In the genomic region with DNA sequence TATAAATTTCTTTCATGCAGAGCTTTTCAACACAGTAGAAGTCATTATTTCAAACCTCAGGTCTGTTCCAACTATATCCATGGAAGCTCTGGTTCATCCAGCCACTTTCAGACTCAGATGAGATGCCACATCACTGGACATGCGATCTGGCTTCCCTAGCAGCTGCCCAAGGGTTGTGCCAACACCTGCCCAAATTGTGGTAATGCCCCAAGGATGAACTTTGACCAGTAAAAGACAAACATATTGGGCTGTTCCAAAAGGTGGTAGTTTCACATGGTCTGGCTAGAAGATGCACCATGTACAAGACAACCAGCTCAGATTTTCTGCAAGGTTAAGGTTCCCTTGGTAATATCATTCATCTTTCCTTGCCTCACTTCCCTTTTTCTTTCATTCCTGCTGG, we compare ENCODE assay signal across 18 cellular contexts.
DNase-seq lines count a peak whose midpoint lies in the region; ATAC-seq, FAIRE-seq and TF ChIP-seq lines count a peak whose summit lies in the region.
"Had no signal": no experiment of that assay in that cellular context is flagged by ENCODE, and none has a peak within 500 bp of the region (broad histone marks: within the 10 kb centered on the region; RNA-seq: fewer than 3 reads in every experiment).

No MANE protein-coding gene starts in this region.

- H3K9ac ChIP-seq in IMR-90 (ENCODE audit: low read depth, low read length): no peak overlapping the region
- H3K9ac ChIP-seq: BLaER1 had no signal

- 0 out of 2 replicates have a peak overlapping the region, but pooled peaks have one; percentile 28 for H3K14ac ChIP-seq in IMR-90 (replicated peaks; ENCODE audit: low read depth, low read length)

- no peaks in the 10 kb centered on the region for H3K4me1 ChIP-seq in IMR-90 (ENCODE audit: control insufficient read depth, insufficient read depth, low read length)
- H3K4me1 ChIP-seq: BLaER1 had no signal

- H2AK9ac ChIP-seq in IMR-90 (replicated peaks; ENCODE audit: low read depth, low read length, poor library complexity): no peak overlapping the region

- no peak overlapping the region for H3K4me3 ChIP-seq in IMR-90 (ENCODE audit: insufficient read depth, low read depth, low read length)
- no peak overlapping the region for H3K4me3 ChIP-seq in bronchial epithelial cell (ENCODE audit: low read depth, low read length)
- H3K4me3 ChIP-seq: BLaER1, GM23338 had no signal

- H3K9me3 Mint-ChIP-seq in activated T-cell treated with anti-CD3 and anti-CD28 coated beads, Interleukin-2, amount 50 U/mL, for 72 hours: no peaks in the 10 kb centered on the region
- H3K9me3 Mint-ChIP-seq: CD4-positive, alpha-beta memory T cell; GM23338 had no signal

- H4K8ac ChIP-seq in IMR-90 (ENCODE audit: low read depth in 2 of 2, low read length in 2 of 2): no peak overlapping the region

- H3K4ac ChIP-seq in IMR-90 (ENCODE audit: low read depth, low read length): no peak overlapping the region

- dilution Hi-C loops in IMR-90 (cut with HindIII; ENCODE audit: low sequenced_read_pairs, unreplicated experiment): no loop called here

- no peak overlapping the region for H3K23ac ChIP-seq in IMR-90 (ENCODE audit: low read depth, low read length)

- peaks cover 3% of the 10 kb centered on the region; the same call in 1 of the 2 replicates for H3K9me1 ChIP-seq in IMR-90 (ENCODE audit: insufficient read depth, low read length)

- no peak overlapping the region for H3K27ac ChIP-seq in IMR-90 (ENCODE audit: insufficient read depth, low read length)
- H3K27ac ChIP-seq: BLaER1 had no signal

- no peak overlapping the region for H2BK120ac ChIP-seq in IMR-90 (ENCODE audit: low read depth, low read length)

- H4K5ac ChIP-seq in IMR-90 (ENCODE audit: low read depth, low read length): no peak overlapping the region

- H3K27me3 ChIP-seq in IMR-90 (ENCODE audit: control insufficient read depth, insufficient read depth, low read length) (no peaks in the 10 kb centered on the region), bronchial epithelial cell (ENCODE audit: control insufficient read depth, insufficient read depth, low read length) (no peaks in the 10 kb centered on the region)
- H3K27me3 ChIP-seq: BLaER1 had no signal

- no peaks in the 10 kb centered on the region for H4K20me1 ChIP-seq in IMR-90 (ENCODE audit: insufficient read depth, low read length)
- H4K20me1 ChIP-seq: BLaER1 had no signal

- no peak for TF ChIP-seq POLR2A in IMR-90 (IDR thresholded peaks at IDR 0.05; ENCODE audit: low read depth, low read length)

- H4K91ac ChIP-seq in IMR-90 (ENCODE audit: insufficient read depth, low read depth, low read length): no peak overlapping the region

- CTCF ChIA-PET in IMR-90 (lab: Yijun Ruan, JAX): interaction anchor here (0.7 to 1.1 kb wide), 2 partner anchors 9 to 13 kb away, joined by 4 read pairs; no protein-coding TSS in a partner anchor

- no peak overlapping the region for H2BK5ac ChIP-seq in IMR-90 (ENCODE audit: low read depth, low read length, poor library complexity, severe bottlenecking)

- H3K79me1 ChIP-seq in IMR-90 (ENCODE audit: low read depth in 1 of 2, low read length in 2 of 2): no peaks in the 10 kb centered on the region

- TF ChIP-seq RAD21 in IMR-90 (IDR thresholded peaks at IDR 0.05; ENCODE audit: low read length): no peak

- intact Hi-C loops in IMR-90 (cut with micrococcal nuclease): no loop called here

- in situ Hi-C loops in IMR-90 (cut with MboI; ENCODE audit: low sequenced_read_pairs): no loop called here

- no peak overlapping the region for H2AFZ ChIP-seq in IMR-90 (replicated peaks; ENCODE audit: low read length, poor library complexity)
- H2AFZ ChIP-seq: GM23338 had no signal

- no peaks in the 10 kb centered on the region for H3K4me1 Mint-ChIP-seq in activated T-cell treated with anti-CD3 and anti-CD28 coated beads, Interleukin-2, amount 50 U/mL, for 72 hours (ENCODE audit: low read depth)

- H3K4me3 Mint-ChIP-seq in activated T-cell treated with anti-CD3 and anti-CD28 coated beads, Interleukin-2, amount 50 U/mL, for 72 hours: no peak overlapping the region
- H3K4me3 Mint-ChIP-seq: CD14-positive monocyte; CD4-positive, alpha-beta memory T cell; GM23338 had no signal

- H2AK5ac ChIP-seq in IMR-90 (ENCODE audit: low read depth, low read length): no peak overlapping the region; the same call in 1 of the 2 replicates

- H2BK15ac ChIP-seq in IMR-90 (ENCODE audit: low read depth, low read length): no peak overlapping the region

- peak; percentile 83 for FAIRE-seq in bronchial epithelial cell (lab: Jason Lieb, UNC)
- FAIRE-seq: G401.6, GM18507, H54 had no signal

- H3K27ac Mint-ChIP-seq in activated T-cell treated with anti-CD3 and anti-CD28 coated beads, Interleukin-2, amount 50 U/mL, for 72 hours: peak overlapping the region; percentile 20
- H3K27ac Mint-ChIP-seq: CD14-positive monocyte; CD4-positive, alpha-beta memory T cell; GM23338 had no signal

- H3K36me3 ChIP-seq in IMR-90 (ENCODE audit: control insufficient read depth, insufficient read depth, low read length) (peaks cover 2% of the 10 kb centered on the region; the same call in 1 of the 2 replicates), bronchial epithelial cell (ENCODE audit: control insufficient read depth, insufficient read depth, low read length) (no peaks in the 10 kb centered on the region)

- POLR2A ChIA-PET in IMR-90 (lab: Charles Lee; ENCODE audit: unreplicated experiment): no interaction called here

- H3K36me3 Mint-ChIP-seq in activated T-cell treated with anti-CD3 and anti-CD28 coated beads, Interleukin-2, amount 50 U/mL, for 72 hours (ENCODE audit: insufficient read depth in 2 of 2): peaks cover 5 to 10% of the 10 kb centered on the region in 2 donors

- H3K18ac ChIP-seq in IMR-90 (ENCODE audit: low read depth, low read length): no peak overlapping the region

- no peak for DNase-seq in activated T-cell treated with anti-CD3 and anti-CD28 coated beads, Interleukin-2, amount 50 U/mL, for 72 hours
- no peak for DNase-seq in activated T-cell treated with anti-CD3 and anti-CD28 coated beads, Interleukin-2, amount 50 U/mL, for 48 hours
- no peak for DNase-seq in IMR-90
- DNase-seq in bronchial epithelial cell (ENCODE audit: low read depth): no peak
- peak; percentile 80 for DNase-seq in myocyte (ENCODE audit: low read depth)
- no peak for DNase-seq in NK-92 treated with Interleukin-12 subunit alpha and Interleukin-12 subunit beta, amount 100 ng/mL, for 24 hours (lab: John Stamatoyannopoulos, UW)
- DNase-seq: 8988T; CD4-positive, alpha-beta memory T cell; DMS153; HCEC 1CT had no signal

- no peak overlapping the region for H3K56ac ChIP-seq in IMR-90 (ENCODE audit: extremely low read depth, insufficient read depth, low read length)

- no peaks in the 10 kb centered on the region for H3K27me3 Mint-ChIP-seq in activated T-cell treated with anti-CD3 and anti-CD28 coated beads, Interleukin-2, amount 50 U/mL, for 72 hours (ENCODE audit: low read depth)
- H3K27me3 Mint-ChIP-seq: CD4-positive, alpha-beta memory T cell had no signal

- TF ChIP-seq CTCF in IMR-90 (conservative IDR thresholded peaks at IDR 0.05; ENCODE audit: low read depth, low read length) (no peak), bronchial epithelial cell (IDR thresholded peaks at IDR 0.05; ENCODE audit: insufficient read depth, low read length, severe bottlenecking) (no peak)

- no peak overlapping the region for H3K4me2 ChIP-seq in IMR-90 (ENCODE audit: low read depth, low read length)
- H3K4me2 ChIP-seq: BLaER1, GM23338 had no signal

- BruUV-seq in IMR-90 (replicated peaks; lab: Mats Ljungman, UMichigan): no TSS peak

- no CpG with 5 or more reads among the region's 1 CpG for WGBS in IMR-90 (ENCODE audit: extremely low coverage in 2 of 2, insufficient read length in 1 of 2), 2 experiments

- no peaks in the 10 kb centered on the region for H3K9me3 ChIP-seq in IMR-90 (ENCODE audit: control insufficient read depth, insufficient read depth, low read length)
- H3K9me3 ChIP-seq: BLaER1 had no signal

- no peak for ATAC-seq in activated T-cell treated with anti-CD3 and anti-CD28 coated beads, Interleukin-2, amount 50 U/mL, for 72 hours (replicated peaks in 1 of 2)
- ATAC-seq in IMR-90 (ENCODE audit: low read depth): no peak
- no peak for ATAC-seq in HG03108 (IDR thresholded peaks at IDR 0.05; ENCODE audit: unreplicated experiment)
- no peak for ATAC-seq in HG03159 (IDR thresholded peaks at IDR 0.05; ENCODE audit: unreplicated experiment)
- ATAC-seq: GM23338 had no signal

- no peak overlapping the region for H2BK20ac ChIP-seq in IMR-90 (ENCODE audit: low read depth, low read length)

TF ChIP-seq in IMR-90, 13 proteins besides CTCF, POLR2A, EP300 and RAD21 (continues in another document):
- TF ChIP-seq CHD1 (IDR thresholded peaks at IDR 0.05; ENCODE audit: low read depth, low read length): no peak
- no peak for TF ChIP-seq CEBPB (IDR thresholded peaks at IDR 0.05; ENCODE audit: low read depth, low read length)
- TF ChIP-seq MXI1 (IDR thresholded peaks at IDR 0.05; ENCODE audit: borderline replicate concordance, low read depth, low read length): no peak
- TF ChIP-seq NFE2L2 (IDR thresholded peaks at IDR 0.05; ENCODE audit: low read depth, low read length): no peak
- no peak for TF ChIP-seq FOS (IDR thresholded peaks at IDR 0.05; ENCODE audit: low read depth, low read length)
- TF ChIP-seq MAFK (IDR thresholded peaks at IDR 0.05; ENCODE audit: low read depth, low read length): no peak
- TF ChIP-seq BHLHE40 (IDR thresholded peaks at IDR 0.05; ENCODE audit: low read depth, low read length): no peak
- TF ChIP-seq RFX5 (IDR thresholded peaks at IDR 0.05; ENCODE audit: low read depth, low read length): no peak
- TF ChIP-seq RCOR1 (IDR thresholded peaks at IDR 0.05; ENCODE audit: insufficient replicate concordance, low read length): no peak
- TF ChIP-seq, protein P1, sequence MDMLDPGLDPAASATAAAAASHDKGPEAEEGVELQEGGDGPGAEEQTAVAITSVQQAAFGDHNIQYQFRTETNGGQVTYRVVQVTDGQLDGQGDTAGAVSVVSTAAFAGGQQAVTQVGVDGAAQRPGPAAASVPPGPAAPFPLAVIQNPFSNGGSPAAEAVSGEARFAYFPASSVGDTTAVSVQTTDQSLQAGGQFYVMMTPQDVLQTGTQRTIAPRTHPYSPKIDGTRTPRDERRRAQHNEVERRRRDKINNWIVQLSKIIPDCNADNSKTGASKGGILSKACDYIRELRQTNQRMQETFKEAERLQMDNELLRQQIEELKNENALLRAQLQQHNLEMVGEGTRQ (IDR thresholded peaks at IDR 0.05; ENCODE audit: low read depth, low read length): no peak
- no peak for TF ChIP-seq SMC3 (IDR thresholded peaks at IDR 0.05; ENCODE audit: low read depth, low read length)
- TF ChIP-seq, protein P2, sequence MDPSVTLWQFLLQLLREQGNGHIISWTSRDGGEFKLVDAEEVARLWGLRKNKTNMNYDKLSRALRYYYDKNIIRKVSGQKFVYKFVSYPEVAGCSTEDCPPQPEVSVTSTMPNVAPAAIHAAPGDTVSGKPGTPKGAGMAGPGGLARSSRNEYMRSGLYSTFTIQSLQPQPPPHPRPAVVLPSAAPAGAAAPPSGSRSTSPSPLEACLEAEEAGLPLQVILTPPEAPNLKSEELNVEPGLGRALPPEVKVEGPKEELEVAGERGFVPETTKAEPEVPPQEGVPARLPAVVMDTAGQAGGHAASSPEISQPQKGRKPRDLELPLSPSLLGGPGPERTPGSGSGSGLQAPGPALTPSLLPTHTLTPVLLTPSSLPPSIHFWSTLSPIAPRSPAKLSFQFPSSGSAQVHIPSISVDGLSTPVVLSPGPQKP (IDR thresholded peaks at IDR 0.05; ENCODE audit: borderline replicate concordance, low read depth, low read length): no peak
